In genomic region chr14:34766060-34766459, GRCh38 we compare ENCODE assay signal across 15 cellular contexts. TPM values are rescaled to one million over a fixed set of nuclear protein-coding genes. Genes with fewer than 3 reads are reported as not detected.
DNase-seq lines count a peak whose midpoint lies in the region; ATAC-seq and TF ChIP-seq lines count a peak whose summit lies in the region.
"Had no signal": no experiment of that assay in that cellular context is flagged by ENCODE, and none has a peak within 500 bp of the region (broad histone marks: within the 10 kb centered on the region; RNA-seq: fewer than 3 reads in every experiment).

No MANE protein-coding gene starts in this region.

- H3K36me3 ChIP-seq in osteoblast (ENCODE audit: insufficient read depth, low read length), result peaks cover 35% of the 10 kb centered on the region
- H3K36me3 ChIP-seq in suprapubic skin, result peaks cover 55% of the 10 kb centered on the region

- no peak for ATAC-seq in HG03469 (IDR thresholded peaks at IDR 0.05; ENCODE audit: unreplicated experiment)
- no peak for ATAC-seq in GM21381 (IDR thresholded peaks at IDR 0.05; ENCODE audit: unreplicated experiment)
- ATAC-seq: activated CD8-positive, alpha-beta T cell treated with anti-CD3 and anti-CD28 coated beads for 36 hours; K562 had no signal

- peak; percentile 31 for TF ChIP-seq CTCF in LNCaP clone FGC (IDR thresholded peaks at IDR 0.05; ENCODE audit: control insufficient read depth, extremely low read depth, insufficient read depth)
- peak; percentile 17 for TF ChIP-seq CTCF in osteoblast (IDR thresholded peaks at IDR 0.05; ENCODE audit: extremely low read depth, low read depth, low read length)
- no peak for TF ChIP-seq CTCF in suprapubic skin (IDR thresholded peaks at IDR 0.05)

- no peak for TF ChIP-seq POLR2A in suprapubic skin (IDR thresholded peaks at IDR 0.05)

- no peaks in the 10 kb centered on the region for H3K9me3 ChIP-seq in osteoblast (ENCODE audit: low read depth, low read length)
- no peaks in the 10 kb centered on the region for H3K9me3 ChIP-seq in suprapubic skin

- WGBS in suprapubic skin, result 86% methylated on average over 3 of the region's 3 CpGs

- H3K79me2 ChIP-seq in osteoblast (ENCODE audit: insufficient read depth, low read length), result no peaks in the 10 kb centered on the region

- H2AFZ ChIP-seq in osteoblast (ENCODE audit: low read length), result no peak overlapping the region

- H3K4me3 ChIP-seq in LNCaP clone FGC (ENCODE audit: low read depth, low read length) (no peak overlapping the region), osteoblast (ENCODE audit: insufficient read depth, low read length) (no peak overlapping the region), suprapubic skin (no peak overlapping the region)
- H3K4me3 ChIP-seq: K562 had no signal

- TF ChIP-seq EP300 in suprapubic skin (IDR thresholded peaks at IDR 0.05), result no peak

- no peak overlapping the region for H3K4me2 ChIP-seq in osteoblast (ENCODE audit: insufficient read depth, low read length)

- no peak overlapping the region for H3K27ac ChIP-seq in osteoblast (ENCODE audit: low read depth, low read length)
- H3K27ac ChIP-seq in suprapubic skin, result no peak overlapping the region

- DNase-seq in ELR (ENCODE audit: low read depth) (peak; percentile 26), LNCaP clone FGC (ENCODE audit: low read depth) (no peak), dermis blood vessel endothelial cell (peak; percentile 6), osteoblast (ENCODE audit: insufficient read length, low spot score, missing footprints) (peak; percentile 31), suprapubic skin (ENCODE audit: low spot score in 2 of 2) (no peak), NCI-H2081 treated with DMSO at 0.1 percent for 48 hours (lab: John Stamatoyannopoulos, UW) (no peak)
- DNase-seq: activated CD8-positive, alpha-beta T cell treated with anti-CD3 and anti-CD28 coated beads for 36 hours; activated gamma-delta T cell; DMS153; NCI-H187 treated with DMSO at 0.1 percent for 48 hours; NCI-H748 treated with DMSO at 0.1 percent for 48 hours; SHP77 had no signal

- H3K4me1 ChIP-seq in osteoblast (ENCODE audit: insufficient read depth, low read length) (peaks cover 11% of the 10 kb centered on the region), suprapubic skin (no peaks in the 10 kb centered on the region)

- H4K20me1 ChIP-seq in osteoblast (ENCODE audit: insufficient read depth, low read length), result no peaks in the 10 kb centered on the region

- H3K27me3 ChIP-seq in osteoblast (ENCODE audit: insufficient read depth, low read length), result no peaks in the 10 kb centered on the region
- H3K27me3 ChIP-seq in suprapubic skin, result no peaks in the 10 kb centered on the region

RNA-seq across cellular contexts. Expression of gene CFL2, which starts 51.7 kb away (rescaled TPM):
- total RNA-seq in dermis blood vessel endothelial cell, result 44.9 and 135 TPM in 2 replicates
- total RNA-seq in osteoblast, result 114 TPM in 2 replicates
- 10 to 100 TPM in 2 of 4 donors, 1 to 10 TPM in 2; 3.7 to 23.9 (median 8.7) TPM for total RNA-seq in suprapubic skin

Comparison
In these comparisons a context has a peak if more than half of its experiments do, and no peak if none do; other contexts are left out.
1. DNase-seq: peak in ELR (single experiment), dermis blood vessel endothelial cell (single experiment) and osteoblast (single experiment); none in LNCaP clone FGC (single experiment), suprapubic skin (0 of 2) and NCI-H2081 treated with DMSO at 0.1 percent for 48 hours (single experiment).
2. CTCF ChIP-seq: peak in LNCaP clone FGC (single experiment) and osteoblast (single experiment); none in suprapubic skin (0 of 2).